1 cellular context compared by ENCODE assay signal in the genomic region with DNA sequence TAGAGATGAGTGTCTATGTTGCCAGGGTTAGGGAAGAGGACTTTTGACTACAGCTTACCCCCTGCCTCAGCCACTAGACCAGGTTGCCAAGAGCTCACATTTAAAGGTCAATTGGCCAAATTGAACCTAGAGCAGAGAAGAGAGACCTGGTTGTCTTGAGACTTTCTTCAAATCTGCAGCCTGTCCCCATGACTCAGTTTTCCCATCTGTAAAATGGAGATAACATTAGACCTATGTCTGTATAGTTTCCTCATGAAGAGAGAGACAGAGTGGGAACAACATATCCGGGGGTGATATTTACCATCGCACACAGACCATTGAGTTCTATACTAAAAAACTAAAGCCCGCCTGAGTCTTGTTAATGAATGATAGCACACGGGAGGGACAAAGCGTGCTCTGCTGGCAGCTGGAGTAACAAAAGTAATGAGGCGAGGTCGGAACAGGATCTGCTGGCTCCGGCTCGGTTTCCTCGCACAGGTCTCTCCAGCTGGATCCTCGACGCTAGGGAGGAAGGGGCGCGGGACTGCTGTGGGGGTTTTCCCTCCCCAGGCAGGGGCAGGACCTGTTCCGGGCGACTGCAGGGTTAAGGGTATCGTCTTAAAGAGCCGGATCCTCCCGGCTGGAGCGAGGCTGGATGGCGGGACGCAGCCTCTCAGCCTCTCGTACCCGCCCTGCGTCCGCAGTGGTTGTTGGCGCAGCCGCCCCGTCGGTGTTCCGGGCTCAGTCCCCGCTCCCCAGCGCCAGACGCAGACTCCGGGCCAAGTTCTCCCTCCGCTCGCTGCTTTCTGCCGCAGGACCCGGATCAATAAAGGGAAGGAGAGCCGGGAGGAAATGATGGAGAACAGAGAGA.
TF ChIP-seq lines count a peak whose summit lies in the region.

No MANE protein-coding gene starts in this region.

TF ChIP-seq in H1, 55 proteins besides CTCF, POLR2A, EP300 and RAD21:
- TF ChIP-seq GTF2F1 (IDR thresholded peaks at IDR 0.05; ENCODE audit: borderline replicate concordance, low read depth, low read length) (no peak), CHD1 (IDR thresholded peaks at IDR 0.05; ENCODE audit: low read depth, low read length) (no peak), SP2 (IDR thresholded peaks at IDR 0.05; ENCODE audit: low read length) (no peak), CEBPB (IDR thresholded peaks at IDR 0.05; ENCODE audit: low read depth, low read length) (no peak), RBBP5 (IDR thresholded peaks at IDR 0.05; ENCODE audit: borderline replicate concordance, low read depth, low read length) (0 out of 2 replicates have a peak, but pooled peaks have one; percentile 41), CBX5 (IDR thresholded peaks at IDR 0.05; ENCODE audit: low read depth, low read length) (no peak), SIN3A (conservative IDR thresholded peaks at IDR 0.05 in 1 of 2, IDR thresholded peaks at IDR 0.05 in 1 of 2; ENCODE audit: low read depth in 1 of 2, low read length in 2 of 2) (no peak), HDAC2 (IDR thresholded peaks at IDR 0.05; ENCODE audit: borderline replicate concordance in 1 of 2, low read depth in 2 of 2, low read length in 2 of 2) (peak in 1 of 2 experiments; percentile 53; a peak in 1 of 4 replicates), KDM1A (IDR thresholded peaks at IDR 0.05; ENCODE audit: borderline replicate concordance, low read length) (peak; percentile 76; the same call in 1 of the 2 replicates), EZH2 (IDR thresholded peaks at IDR 0.05; ENCODE audit: low read depth, low read length, severe bottlenecking) (peak; percentile 64), ATF2 (IDR thresholded peaks at IDR 0.05; ENCODE audit: low read length) (no peak), KDM5A (IDR thresholded peaks at IDR 0.05; ENCODE audit: low read length) (no peak), SUZ12 (IDR thresholded peaks at IDR 0.05; ENCODE audit: low read length) (peak; percentile 42; the same call in 1 of the 2 replicates), TBP (IDR thresholded peaks at IDR 0.05; ENCODE audit: low read depth, low read length) (peak; percentile 40), USF2 (IDR thresholded peaks at IDR 0.05; ENCODE audit: low read length) (no peak), POLR2AphosphoS5 (IDR thresholded peaks at IDR 0.05; ENCODE audit: low read depth, low read length) (0 out of 2 replicates have a peak, but pooled peaks have one; percentile 50), KDM4A (IDR thresholded peaks at IDR 0.05; ENCODE audit: low read depth, low read length, severe bottlenecking) (no peak), SIX5 (IDR thresholded peaks at IDR 0.05; ENCODE audit: low read depth, low read length) (no peak), MAX (IDR thresholded peaks at IDR 0.05) (peak; percentile 58), HDAC6 (IDR thresholded peaks at IDR 0.05; ENCODE audit: low read depth, low read length) (no peak), EGR1 (IDR thresholded peaks at IDR 0.05; ENCODE audit: borderline replicate concordance, low read depth, low read length) (no peak), BRCA1 (IDR thresholded peaks at IDR 0.05; ENCODE audit: low read depth, low read length) (no peak), TEAD4 (IDR thresholded peaks at IDR 0.05; ENCODE audit: low read depth, low read length) (no peak), PHF8 (conservative IDR thresholded peaks at IDR 0.05; ENCODE audit: low read depth, low read length) (no peak), CBX8 (IDR thresholded peaks at IDR 0.05; ENCODE audit: borderline replicate concordance, low read depth, low read length) (no peak), GABPA (IDR thresholded peaks at IDR 0.05; ENCODE audit: borderline replicate concordance, insufficient read depth, low read length) (no peak), BCL11A (IDR thresholded peaks at IDR 0.05; ENCODE audit: low read depth in 2 of 2, low read length in 2 of 2) (no peak), CHD2 (IDR thresholded peaks at IDR 0.05; ENCODE audit: low read length) (no peak), SIRT6 (IDR thresholded peaks at IDR 0.05; ENCODE audit: low read length) (no peak), SAP30 (IDR thresholded peaks at IDR 0.05; ENCODE audit: insufficient read depth, insufficient replicate concordance, low read length) (no peak), NRF1 (IDR thresholded peaks at IDR 0.05; ENCODE audit: low read depth, low read length) (no peak), ASH2L (IDR thresholded peaks at IDR 0.05; ENCODE audit: low read length) (no peak), RXRA (IDR thresholded peaks at IDR 0.05; ENCODE audit: insufficient read depth, low read depth, low read length) (no peak), TCF12 (IDR thresholded peaks at IDR 0.05; ENCODE audit: low read depth, low read length) (no peak), RNF2 (IDR thresholded peaks at IDR 0.05; ENCODE audit: borderline replicate concordance, low read depth, low read length, missing control alignments, poor library complexity, severe bottlenecking) (no peak), CTBP2 (IDR thresholded peaks at IDR 0.05; ENCODE audit: borderline replicate concordance, insufficient read depth, insufficient read length, low read length) (no peak), E2F6 (IDR thresholded peaks at IDR 0.05) (peak; percentile 75), RFX5 (IDR thresholded peaks at IDR 0.05; ENCODE audit: borderline replicate concordance, low read depth, low read length) (no peak), MAFK (IDR thresholded peaks at IDR 0.05; ENCODE audit: low read depth, low read length) (no peak), TAF7 (optimal IDR thresholded peaks at IDR 0.05; ENCODE audit: borderline replicate concordance, low read depth, low read length) (no peak), CREB1 (IDR thresholded peaks at IDR 0.05) (peak; percentile 33; the same call in 1 of the 2 replicates), JUND (IDR thresholded peaks at IDR 0.05; ENCODE audit: low read length) (no peak), ZNF274 (IDR thresholded peaks at IDR 0.05; ENCODE audit: borderline replicate concordance, extremely low read depth, low read length) (no peak), TAF1 (IDR thresholded peaks at IDR 0.05; ENCODE audit: low read depth, low read length) (peak; percentile 63), SRF (IDR thresholded peaks at IDR 0.05; ENCODE audit: low read depth, low read length) (no peak), FOSL1 (IDR thresholded peaks at IDR 0.05; ENCODE audit: insufficient read depth, low read depth, low read length) (no peak), SP4 (IDR thresholded peaks at IDR 0.05; ENCODE audit: low read length) (no peak), YY1 (IDR thresholded peaks at IDR 0.05; ENCODE audit: low read depth, low read length) (0 out of 2 replicates have a peak, but pooled peaks have one; percentile 31), SP1 (IDR thresholded peaks at IDR 0.05; ENCODE audit: low read depth, low read length) (no peak), BACH1 (IDR thresholded peaks at IDR 0.05; ENCODE audit: low read length) (no peak), JUN (IDR thresholded peaks at IDR 0.05; ENCODE audit: low read depth, low read length) (no peak), POU5F1 (IDR thresholded peaks at IDR 0.05; ENCODE audit: low read depth, low read length) (no peak), NANOG (IDR thresholded peaks at IDR 0.05; ENCODE audit: insufficient read depth, low read depth, low read length, poor library complexity, severe bottlenecking) (no peak)
- TF ChIP-seq, protein P1, sequence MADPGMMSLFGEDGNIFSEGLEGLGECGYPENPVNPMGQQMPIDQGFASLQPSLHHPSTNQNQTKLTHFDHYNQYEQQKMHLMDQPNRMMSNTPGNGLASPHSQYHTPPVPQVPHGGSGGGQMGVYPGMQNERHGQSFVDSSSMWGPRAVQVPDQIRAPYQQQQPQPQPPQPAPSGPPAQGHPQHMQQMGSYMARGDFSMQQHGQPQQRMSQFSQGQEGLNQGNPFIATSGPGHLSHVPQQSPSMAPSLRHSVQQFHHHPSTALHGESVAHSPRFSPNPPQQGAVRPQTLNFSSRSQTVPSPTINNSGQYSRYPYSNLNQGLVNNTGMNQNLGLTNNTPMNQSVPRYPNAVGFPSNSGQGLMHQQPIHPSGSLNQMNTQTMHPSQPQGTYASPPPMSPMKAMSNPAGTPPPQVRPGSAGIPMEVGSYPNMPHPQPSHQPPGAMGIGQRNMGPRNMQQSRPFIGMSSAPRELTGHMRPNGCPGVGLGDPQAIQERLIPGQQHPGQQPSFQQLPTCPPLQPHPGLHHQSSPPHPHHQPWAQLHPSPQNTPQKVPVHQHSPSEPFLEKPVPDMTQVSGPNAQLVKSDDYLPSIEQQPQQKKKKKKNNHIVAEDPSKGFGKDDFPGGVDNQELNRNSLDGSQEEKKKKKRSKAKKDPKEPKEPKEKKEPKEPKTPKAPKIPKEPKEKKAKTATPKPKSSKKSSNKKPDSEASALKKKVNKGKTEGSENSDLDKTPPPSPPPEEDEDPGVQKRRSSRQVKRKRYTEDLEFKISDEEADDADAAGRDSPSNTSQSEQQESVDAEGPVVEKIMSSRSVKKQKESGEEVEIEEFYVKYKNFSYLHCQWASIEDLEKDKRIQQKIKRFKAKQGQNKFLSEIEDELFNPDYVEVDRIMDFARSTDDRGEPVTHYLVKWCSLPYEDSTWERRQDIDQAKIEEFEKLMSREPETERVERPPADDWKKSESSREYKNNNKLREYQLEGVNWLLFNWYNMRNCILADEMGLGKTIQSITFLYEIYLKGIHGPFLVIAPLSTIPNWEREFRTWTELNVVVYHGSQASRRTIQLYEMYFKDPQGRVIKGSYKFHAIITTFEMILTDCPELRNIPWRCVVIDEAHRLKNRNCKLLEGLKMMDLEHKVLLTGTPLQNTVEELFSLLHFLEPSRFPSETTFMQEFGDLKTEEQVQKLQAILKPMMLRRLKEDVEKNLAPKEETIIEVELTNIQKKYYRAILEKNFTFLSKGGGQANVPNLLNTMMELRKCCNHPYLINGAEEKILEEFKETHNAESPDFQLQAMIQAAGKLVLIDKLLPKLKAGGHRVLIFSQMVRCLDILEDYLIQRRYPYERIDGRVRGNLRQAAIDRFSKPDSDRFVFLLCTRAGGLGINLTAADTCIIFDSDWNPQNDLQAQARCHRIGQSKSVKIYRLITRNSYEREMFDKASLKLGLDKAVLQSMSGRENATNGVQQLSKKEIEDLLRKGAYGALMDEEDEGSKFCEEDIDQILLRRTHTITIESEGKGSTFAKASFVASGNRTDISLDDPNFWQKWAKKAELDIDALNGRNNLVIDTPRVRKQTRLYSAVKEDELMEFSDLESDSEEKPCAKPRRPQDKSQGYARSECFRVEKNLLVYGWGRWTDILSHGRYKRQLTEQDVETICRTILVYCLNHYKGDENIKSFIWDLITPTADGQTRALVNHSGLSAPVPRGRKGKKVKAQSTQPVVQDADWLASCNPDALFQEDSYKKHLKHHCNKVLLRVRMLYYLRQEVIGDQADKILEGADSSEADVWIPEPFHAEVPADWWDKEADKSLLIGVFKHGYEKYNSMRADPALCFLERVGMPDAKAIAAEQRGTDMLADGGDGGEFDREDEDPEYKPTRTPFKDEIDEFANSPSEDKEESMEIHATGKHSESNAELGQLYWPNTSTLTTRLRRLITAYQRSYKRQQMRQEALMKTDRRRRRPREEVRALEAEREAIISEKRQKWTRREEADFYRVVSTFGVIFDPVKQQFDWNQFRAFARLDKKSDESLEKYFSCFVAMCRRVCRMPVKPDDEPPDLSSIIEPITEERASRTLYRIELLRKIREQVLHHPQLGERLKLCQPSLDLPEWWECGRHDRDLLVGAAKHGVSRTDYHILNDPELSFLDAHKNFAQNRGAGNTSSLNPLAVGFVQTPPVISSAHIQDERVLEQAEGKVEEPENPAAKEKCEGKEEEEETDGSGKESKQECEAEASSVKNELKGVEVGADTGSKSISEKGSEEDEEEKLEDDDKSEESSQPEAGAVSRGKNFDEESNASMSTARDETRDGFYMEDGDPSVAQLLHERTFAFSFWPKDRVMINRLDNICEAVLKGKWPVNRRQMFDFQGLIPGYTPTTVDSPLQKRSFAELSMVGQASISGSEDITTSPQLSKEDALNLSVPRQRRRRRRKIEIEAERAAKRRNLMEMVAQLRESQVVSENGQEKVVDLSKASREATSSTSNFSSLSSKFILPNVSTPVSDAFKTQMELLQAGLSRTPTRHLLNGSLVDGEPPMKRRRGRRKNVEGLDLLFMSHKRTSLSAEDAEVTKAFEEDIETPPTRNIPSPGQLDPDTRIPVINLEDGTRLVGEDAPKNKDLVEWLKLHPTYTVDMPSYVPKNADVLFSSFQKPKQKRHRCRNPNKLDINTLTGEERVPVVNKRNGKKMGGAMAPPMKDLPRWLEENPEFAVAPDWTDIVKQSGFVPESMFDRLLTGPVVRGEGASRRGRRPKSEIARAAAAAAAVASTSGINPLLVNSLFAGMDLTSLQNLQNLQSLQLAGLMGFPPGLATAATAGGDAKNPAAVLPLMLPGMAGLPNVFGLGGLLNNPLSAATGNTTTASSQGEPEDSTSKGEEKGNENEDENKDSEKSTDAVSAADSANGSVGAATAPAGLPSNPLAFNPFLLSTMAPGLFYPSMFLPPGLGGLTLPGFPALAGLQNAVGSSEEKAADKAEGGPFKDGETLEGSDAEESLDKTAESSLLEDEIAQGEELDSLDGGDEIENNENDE (IDR thresholded peaks at IDR 0.05; ENCODE audit: insufficient replicate concordance, low read length) = no peak
- TF ChIP-seq, protein P2, sequence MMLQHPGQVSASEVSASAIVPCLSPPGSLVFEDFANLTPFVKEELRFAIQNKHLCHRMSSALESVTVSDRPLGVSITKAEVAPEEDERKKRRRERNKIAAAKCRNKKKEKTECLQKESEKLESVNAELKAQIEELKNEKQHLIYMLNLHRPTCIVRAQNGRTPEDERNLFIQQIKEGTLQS (IDR thresholded peaks at IDR 0.05; ENCODE audit: insufficient read depth, low read depth, low read length) = no peak
